24 cellular contexts compared by ENCODE assay signal in genomic region chr12:49883065-49883464, GRCh38. TPM values are rescaled to one million over a fixed set of nuclear protein-coding genes. Genes with fewer than 3 reads are reported as not detected.
A peak's percentile ranks its signal among the peaks of the same experiment; 100 is the strongest.
DNase-seq lines count a peak whose midpoint lies in the region; ATAC-seq, FAIRE-seq and TF ChIP-seq lines count a peak whose summit lies in the region.
"Had no signal": no experiment of that assay in that cellular context is flagged by ENCODE, and none has a peak within 500 bp of the region (broad histone marks: within the 10 kb centered on the region; RNA-seq: fewer than 3 reads in every experiment).

No MANE protein-coding gene starts in this region.

- peak overlapping the region; percentile 18 for H3K27ac ChIP-seq in HUES48 (ENCODE audit: low read depth, low read length)
- no peak overlapping the region for H3K27ac ChIP-seq in brain microvascular endothelial cell
- H3K27ac ChIP-seq in kidney (ENCODE audit: low read depth in 2 of 2, low read length in 2 of 2): no peak overlapping the region
- H3K27ac ChIP-seq: body of pancreas, psoas muscle had no signal

- no peak overlapping the region for H3K4me3 ChIP-seq in HUES48 (ENCODE audit: low read depth, low read length)
- H3K4me3 ChIP-seq in brain microvascular endothelial cell (ENCODE audit: low read depth, low read length): no peak overlapping the region
- no peak overlapping the region for H3K4me3 ChIP-seq in kidney (ENCODE audit: low read length in 2 of 2)
- H3K4me3 ChIP-seq: body of pancreas, psoas muscle had no signal

- H3K4me3 Mint-ChIP-seq in progenitor cell of endocrine pancreas (ENCODE audit: low read depth): no peak overlapping the region
- H3K4me3 Mint-ChIP-seq: activated naive CD8-positive, alpha-beta T cell treated with anti-CD3 and anti-CD28 coated beads, Interleukin-2, amount 10 ng/mL, durations not matched to agents 7 days and 5 days; CD8-positive, alpha-beta T cell; natural killer cell treated with Interleukin-12 subunit alpha and Interleukin-12 subunit beta and Interleukin-15 and Interleukin-18, amount 100 ng/mL, for 72 hours; stimulated activated effector memory CD8-positive, alpha-beta T cell treated with anti-CD3 and anti-CD28 coated beads, Interleukin-12 subunit alpha, Interleukin-12 subunit beta, amount 100 ng/mL, for 72 hours had no signal

- H3K9me3 Mint-ChIP-seq in progenitor cell of endocrine pancreas (ENCODE audit: low read depth): peaks cover 19% of the 10 kb centered on the region
- H3K9me3 Mint-ChIP-seq: CD8-positive, alpha-beta T cell; stimulated activated effector memory CD8-positive, alpha-beta T cell treated with anti-CD3 and anti-CD28 coated beads, Interleukin-12 subunit alpha, Interleukin-12 subunit beta, amount 100 ng/mL, for 72 hours had no signal

- H3K27me3 Mint-ChIP-seq in progenitor cell of endocrine pancreas: peaks cover 31% of the 10 kb centered on the region

- no peak for DNase-seq in brain microvascular endothelial cell
- peak; percentile 59 for DNase-seq in kidney
- DNase-seq in progenitor cell of endocrine pancreas (ENCODE audit: low spot score, unreplicated experiment): no peak
- no peak for DNase-seq in urothelium cell line (ENCODE audit: low spot score)
- no peak for DNase-seq in GDM1 (lab: John Stamatoyannopoulos, UW)
- no peak for DNase-seq in activated CD4-positive, alpha-beta T cell treated with anti-CD3 and anti-CD28 coated beads, Interleukin-2, amount 50 U/mL, for 48 hours
- DNase-seq: activated CD4-positive, alpha-beta T cell treated with anti-CD3 and anti-CD28 coated beads, Interleukin-2, amount 50 U/mL, for 1 hour; activated CD8-positive, alpha-beta memory T cell treated with anti-CD3 and anti-CD28 coated beads, Interleukin-2, amount 50 U/mL, for 48 hours; activated naive CD8-positive, alpha-beta T cell treated with anti-CD3 and anti-CD28 coated beads, Interleukin-2, amount 10 ng/mL, durations not matched to agents 7 days and 5 days; body of pancreas; CD8-positive, alpha-beta T cell; midbrain; NCI-H1092; NCI-H2029; NCI-H345; OCI-M1; psoas muscle; stimulated activated CD4-positive, alpha-beta T cell treated with anti-CD3 and anti-CD28 coated beads, Interleukin-1b, Interleukin-23, amount 100 ng/mL, for 48 hours had no signal

- no peak overlapping the region for H3K27ac Mint-ChIP-seq in progenitor cell of endocrine pancreas
- H3K27ac Mint-ChIP-seq: activated naive CD8-positive, alpha-beta T cell treated with anti-CD3 and anti-CD28 coated beads, Interleukin-2, amount 10 ng/mL, durations not matched to agents 7 days and 5 days; CD8-positive, alpha-beta T cell; natural killer cell treated with Interleukin-12 subunit alpha and Interleukin-12 subunit beta and Interleukin-15 and Interleukin-18, amount 100 ng/mL, for 72 hours; stimulated activated effector memory CD8-positive, alpha-beta T cell treated with anti-CD3 and anti-CD28 coated beads, Interleukin-12 subunit alpha, Interleukin-12 subunit beta, amount 100 ng/mL, for 72 hours had no signal

- FAIRE-seq in kidney (lab: Jason Lieb, UNC) (no peak), urothelium cell line (lab: Jason Lieb, UNC) (no peak)
- FAIRE-seq: endothelial cell of umbilical vein had no signal

- peaks cover 5% of the 10 kb centered on the region; the same call in 1 of the 2 replicates for H3K9me3 ChIP-seq in HUES48 (ENCODE audit: control insufficient read depth, insufficient read depth, low read length)
- no peaks in the 10 kb centered on the region for H3K9me3 ChIP-seq in kidney (ENCODE audit: control insufficient read depth in 1 of 2, low read length in 2 of 2)
- H3K9me3 ChIP-seq: body of pancreas, psoas muscle had no signal

- H3K9ac ChIP-seq in HUES48 (ENCODE audit: low read depth, low read length) (no peak overlapping the region), kidney (ENCODE audit: low read length in 2 of 2) (no peak overlapping the region)

- TF ChIP-seq CTCF in brain microvascular endothelial cell (IDR thresholded peaks at IDR 0.05; ENCODE audit: low read depth, low read length, missing control alignments) (peak; percentile 38), kidney (IDR thresholded peaks at IDR 0.05; ENCODE audit: borderline replicate concordance, extremely low read depth, insufficient read depth) (no peak), progenitor cell of endocrine pancreas (IDR thresholded peaks at IDR 0.05; ENCODE audit: unreplicated experiment) (peak; percentile 30)

- H3K36me3 ChIP-seq in HUES48 (ENCODE audit: control insufficient read depth, insufficient read depth, low read length) (no peaks in the 10 kb centered on the region), brain microvascular endothelial cell (replicated peaks) (no peaks in the 10 kb centered on the region), kidney (ENCODE audit: control insufficient read depth in 1 of 2, insufficient read depth in 2 of 2, low read length in 2 of 2) (peaks cover 0 to 2% of the 10 kb centered on the region in 2 donors)

- no peak for ATAC-seq in HG02610 (IDR thresholded peaks at IDR 0.05; ENCODE audit: unreplicated experiment)
- ATAC-seq: body of pancreas; CD8-positive, alpha-beta T cell; natural killer cell treated with Interleukin-12 subunit alpha and Interleukin-12 subunit beta and Interleukin-15 and Interleukin-18, amount 100 ng/mL, for 72 hours; psoas muscle; Right ventricle myocardium inferior; stimulated activated effector memory CD8-positive, alpha-beta T cell treated with anti-CD3 and anti-CD28 coated beads, Interleukin-12 subunit alpha, Interleukin-12 subunit beta, amount 100 ng/mL, for 72 hours had no signal

- H3K36me3 Mint-ChIP-seq in progenitor cell of endocrine pancreas (ENCODE audit: insufficient read depth): no peaks in the 10 kb centered on the region
- H3K36me3 Mint-ChIP-seq: activated naive CD8-positive, alpha-beta T cell treated with anti-CD3 and anti-CD28 coated beads, Interleukin-2, amount 10 ng/mL, durations not matched to agents 7 days and 5 days; CD8-positive, alpha-beta T cell; natural killer cell treated with Interleukin-12 subunit alpha and Interleukin-12 subunit beta and Interleukin-15 and Interleukin-18, amount 100 ng/mL, for 72 hours; stimulated activated effector memory CD8-positive, alpha-beta T cell treated with anti-CD3 and anti-CD28 coated beads, Interleukin-12 subunit alpha, Interleukin-12 subunit beta, amount 100 ng/mL, for 72 hours had no signal

- H3K4me1 ChIP-seq in HUES48 (ENCODE audit: control insufficient read depth, insufficient read depth, low read length) (peaks cover 33% of the 10 kb centered on the region), kidney (ENCODE audit: control insufficient read depth in 1 of 2, insufficient read depth in 1 of 2, low read depth in 1 of 2, low read length in 2 of 2) (peaks cover 0 to 3% of the 10 kb centered on the region in 2 donors)
- H3K4me1 ChIP-seq: psoas muscle had no signal

- intact Hi-C loops in kidney (cut with DNase I): no loop called here

- in situ Hi-C loops in brain microvascular endothelial cell (cut with HindIII; ENCODE audit: low pct_ligation_motif_present, low sequenced_read_pairs): no loop called here

- no peaks in the 10 kb centered on the region for H3K27me3 ChIP-seq in HUES48 (ENCODE audit: control insufficient read depth, insufficient read depth, low read length)
- peaks cover 26% of the 10 kb centered on the region for H3K27me3 ChIP-seq in brain microvascular endothelial cell (replicated peaks)
- H3K27me3 ChIP-seq: body of pancreas had no signal

- H3K4me1 Mint-ChIP-seq in progenitor cell of endocrine pancreas (ENCODE audit: low read depth): peaks cover 21% of the 10 kb centered on the region
- H3K4me1 Mint-ChIP-seq: activated naive CD8-positive, alpha-beta T cell treated with anti-CD3 and anti-CD28 coated beads, Interleukin-2, amount 10 ng/mL, durations not matched to agents 7 days and 5 days had no signal

RNA-seq across cellular contexts. Expression of gene FAIM2, which starts 20.6 kb away (rescaled TPM):
- 5.5 TPM for total RNA-seq in kidney
- polyA plus RNA-seq in kidney (ENCODE audit: insufficient read depth, low read depth, low replicate concordance): 1.3 TPM
- total RNA-seq in progenitor cell of endocrine pancreas: not detected in 2 replicates
- total RNA-seq: CD8-positive, alpha-beta T cell; endothelial cell of umbilical vein had no signal

RNA-seq across cellular contexts. Expression of gene BCDIN3D, which starts 40.2 kb away (rescaled TPM):
- total RNA-seq in kidney: 5.1 TPM
- 4.6 TPM for polyA plus RNA-seq in kidney (ENCODE audit: insufficient read depth, low read depth, low replicate concordance)
- total RNA-seq in progenitor cell of endocrine pancreas: 6.1 and 7.3 TPM in 2 replicates

RNA-seq across cellular contexts. Expression of gene NCKAP5L, which starts 54.9 kb away (rescaled TPM):
- total RNA-seq in kidney (20.6 TPM), progenitor cell of endocrine pancreas (33.4 and 34.5 TPM in 2 replicates)
- 7.2 TPM for polyA plus RNA-seq in kidney (ENCODE audit: insufficient read depth, low read depth, low replicate concordance)
